1 cellular context compared by ENCODE assay signal in genomic region chr9:34633851-34634550, GRCh38.
TF ChIP-seq lines count a peak whose summit lies in the region.

No MANE protein-coding gene starts in this region.

TF ChIP-seq in HepG2, 621 proteins besides CTCF, POLR2A, EP300 and RAD21 (continued from another document):
- TF ChIP-seq, protein P1, sequence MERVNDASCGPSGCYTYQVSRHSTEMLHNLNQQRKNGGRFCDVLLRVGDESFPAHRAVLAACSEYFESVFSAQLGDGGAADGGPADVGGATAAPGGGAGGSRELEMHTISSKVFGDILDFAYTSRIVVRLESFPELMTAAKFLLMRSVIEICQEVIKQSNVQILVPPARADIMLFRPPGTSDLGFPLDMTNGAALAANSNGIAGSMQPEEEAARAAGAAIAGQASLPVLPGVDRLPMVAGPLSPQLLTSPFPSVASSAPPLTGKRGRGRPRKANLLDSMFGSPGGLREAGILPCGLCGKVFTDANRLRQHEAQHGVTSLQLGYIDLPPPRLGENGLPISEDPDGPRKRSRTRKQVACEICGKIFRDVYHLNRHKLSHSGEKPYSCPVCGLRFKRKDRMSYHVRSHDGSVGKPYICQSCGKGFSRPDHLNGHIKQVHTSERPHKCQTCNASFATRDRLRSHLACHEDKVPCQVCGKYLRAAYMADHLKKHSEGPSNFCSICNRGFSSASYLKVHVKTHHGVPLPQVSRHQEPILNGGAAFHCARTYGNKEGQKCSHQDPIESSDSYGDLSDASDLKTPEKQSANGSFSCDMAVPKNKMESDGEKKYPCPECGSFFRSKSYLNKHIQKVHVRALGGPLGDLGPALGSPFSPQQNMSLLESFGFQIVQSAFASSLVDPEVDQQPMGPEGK (CRISPR knock-in tag; IDR thresholded peaks at IDR 0.05), result peak; percentile 38; the same call in 1 of the 2 replicates
- TF ChIP-seq BRCA1 (CRISPR knock-in tag; IDR thresholded peaks at IDR 0.05) (no peak), ZNF761 (CRISPR knock-in tag; conservative IDR thresholded peaks at IDR 0.05) (no peak), KDM4B (CRISPR knock-in tag; IDR thresholded peaks at IDR 0.05) (no peak), MED13 (CRISPR knock-in tag; IDR thresholded peaks at IDR 0.05) (no peak), XBP1 (CRISPR knock-in tag; IDR thresholded peaks at IDR 0.05) (no peak), ZNF160 (CRISPR knock-in tag; IDR thresholded peaks at IDR 0.05) (no peak)
- TF ChIP-seq, protein P2, sequence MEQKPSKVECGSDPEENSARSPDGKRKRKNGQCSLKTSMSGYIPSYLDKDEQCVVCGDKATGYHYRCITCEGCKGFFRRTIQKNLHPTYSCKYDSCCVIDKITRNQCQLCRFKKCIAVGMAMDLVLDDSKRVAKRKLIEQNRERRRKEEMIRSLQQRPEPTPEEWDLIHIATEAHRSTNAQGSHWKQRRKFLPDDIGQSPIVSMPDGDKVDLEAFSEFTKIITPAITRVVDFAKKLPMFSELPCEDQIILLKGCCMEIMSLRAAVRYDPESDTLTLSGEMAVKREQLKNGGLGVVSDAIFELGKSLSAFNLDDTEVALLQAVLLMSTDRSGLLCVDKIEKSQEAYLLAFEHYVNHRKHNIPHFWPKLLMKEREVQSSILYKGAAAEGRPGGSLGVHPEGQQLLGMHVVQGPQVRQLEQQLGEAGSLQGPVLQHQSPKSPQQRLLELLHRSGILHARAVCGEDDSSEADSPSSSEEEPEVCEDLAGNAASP (CRISPR knock-in tag; IDR thresholded peaks at IDR 0.05; ENCODE audit: borderline replicate concordance), result peak; percentile 49; the same call in 1 of the 2 replicates
TF ChIP-seq in HepG2: peak in this region for 21.
